10 cellular contexts compared by ENCODE assay signal in the genomic region with DNA sequence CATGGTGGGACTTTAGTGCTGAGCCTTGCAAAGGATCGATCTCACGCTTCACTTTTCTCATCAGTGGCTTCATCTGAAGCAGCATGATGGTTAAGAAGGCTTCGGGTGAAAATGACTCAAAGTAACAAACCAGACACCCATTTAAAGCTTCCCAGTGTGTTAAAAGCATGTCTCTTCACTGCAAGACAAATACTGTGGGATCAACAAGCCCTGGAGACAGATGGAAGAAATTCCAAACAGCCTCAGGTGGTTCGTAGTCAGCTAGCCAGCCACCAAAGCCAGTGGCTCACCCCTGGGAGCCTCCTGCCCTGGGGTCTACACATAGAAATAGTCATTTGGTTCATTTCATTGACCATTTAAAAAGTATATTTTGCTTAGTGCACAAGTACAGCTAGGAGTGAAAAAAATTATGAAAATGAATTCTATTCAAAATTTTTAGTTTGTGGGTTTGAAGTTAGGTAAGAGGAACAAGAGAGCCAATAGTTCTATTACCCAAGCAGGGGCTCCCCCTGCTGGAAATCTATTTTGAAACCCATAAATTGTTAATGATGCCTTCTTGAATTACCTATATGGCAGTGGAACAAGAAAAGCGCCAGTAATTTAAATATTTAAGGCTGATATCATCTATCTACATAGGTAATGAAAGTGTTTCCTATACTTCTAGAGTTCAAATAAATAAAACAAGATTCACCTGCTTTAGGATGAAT. TPM values are rescaled to one million over a fixed set of nuclear protein-coding genes. Genes with fewer than 3 reads are reported as not detected.
DNase-seq lines count a peak whose midpoint lies in the region; ATAC-seq and TF ChIP-seq lines count a peak whose summit lies in the region.
"Had no signal": no experiment of that assay in that cellular context is flagged by ENCODE, and none has a peak within 500 bp of the region (broad histone marks: within the 10 kb centered on the region; RNA-seq: fewer than 3 reads in every experiment).

No MANE protein-coding gene starts in this region.

- TF ChIP-seq CTCF in AG04450 (IDR thresholded peaks at IDR 0.05; ENCODE audit: low read depth, low read length) (peak; percentile 39), GM23338 (conservative IDR thresholded peaks at IDR 0.05; ENCODE audit: low read depth in 2 of 2) (peak; percentile 52 to 85), hepatocyte (IDR thresholded peaks at IDR 0.05; ENCODE audit: poor library complexity) (peak; percentile 42)

- H3K4me2 ChIP-seq in GM23338 (no peak overlapping the region), hepatocyte (no peak overlapping the region)

- H3K4me3 Mint-ChIP-seq in GM23338: no peak overlapping the region

- H4K20me1 ChIP-seq in GM23338 (replicated peaks; ENCODE audit: insufficient read depth): no peaks in the 10 kb centered on the region
- H4K20me1 ChIP-seq in hepatocyte (ENCODE audit: insufficient read depth, poor library complexity, severe bottlenecking): no peaks in the 10 kb centered on the region

- H3K36me3 ChIP-seq in GM23338 (ENCODE audit: insufficient read depth) (no peaks in the 10 kb centered on the region), hepatocyte (replicated peaks; ENCODE audit: insufficient read depth, low read depth) (no peaks in the 10 kb centered on the region)

- no peaks in the 10 kb centered on the region for H3F3A ChIP-seq in GM23338 (replicated peaks; ENCODE audit: low read depth)

- H3K9me3 ChIP-seq in AG04450 (ENCODE audit: control insufficient read depth, insufficient read depth, low read length) (no peaks in the 10 kb centered on the region), hepatocyte (ENCODE audit: low read depth) (no peaks in the 10 kb centered on the region)

- CTCF ChIA-PET in AG04450 (lab: Charles Lee): interaction anchor here (0.5 to 1.0 kb wide), 5 partner anchors 19 to 1909 kb away, joined by 3 to 6 read pairs (median 3); no protein-coding TSS in a partner anchor

- H3K27ac ChIP-seq in AG04450 (ENCODE audit: low read depth, low read length) (no peak overlapping the region), GM23338 (ENCODE audit: low read depth) (no peak overlapping the region), hepatocyte (no peak overlapping the region)

- DNase-seq in AG04450 (ENCODE audit: low read depth, low spot score) (no peak), GM23338 (ENCODE audit: low spot score) (peak; percentile 72), SHP77 (lab: John Stamatoyannopoulos, UW) (peak; percentile 19 to 32), hepatocyte (ENCODE audit: low spot score) (no peak), NK-92 (lab: John Stamatoyannopoulos, UW; ENCODE audit: unreplicated experiment) (no peak)
- DNase-seq in stimulated activated naive CD4-positive, alpha-beta T cell (lab: John Stamatoyannopoulos, UW): no peak
- DNase-seq: activated naive CD4-positive, alpha-beta T cell had no signal

- H3K27me3 Mint-ChIP-seq in GM23338 (ENCODE audit: insufficient read depth, low read depth, poor library complexity): peaks cover 2% of the 10 kb centered on the region

- POLR2A ChIA-PET in AG04450 (lab: Yijun Ruan, JAX): interaction anchor here (0.6 kb wide), 1 partner anchor 1224 kb away, joined by 4 read pairs; no protein-coding TSS in a partner anchor

- H3K9me3 Mint-ChIP-seq in GM23338: no peaks in the 10 kb centered on the region

- H3K27me3 ChIP-seq in AG04450 (ENCODE audit: control insufficient read depth, insufficient read depth, low read length) (peaks cover 3% of the 10 kb centered on the region), GM23338 (ENCODE audit: insufficient read depth) (no peaks in the 10 kb centered on the region), hepatocyte (no peaks in the 10 kb centered on the region)

- no peaks in the 10 kb centered on the region for H3K79me2 ChIP-seq in GM23338 (replicated peaks; ENCODE audit: insufficient read depth)
- no peaks in the 10 kb centered on the region for H3K79me2 ChIP-seq in hepatocyte

- no peaks in the 10 kb centered on the region for H3K4me1 Mint-ChIP-seq in GM23338

- H2AFZ ChIP-seq in GM23338 (no peak overlapping the region; the same call in 1 of the 2 replicates), hepatocyte (no peak overlapping the region)

- ATAC-seq in GM23338 (peak; percentile 49), HG03280 (IDR thresholded peaks at IDR 0.05; ENCODE audit: unreplicated experiment) (no peak), HG03469 (IDR thresholded peaks at IDR 0.05; ENCODE audit: unreplicated experiment) (no peak)
- ATAC-seq: left lobe of liver had no signal

- no peak overlapping the region for H3K4me3 ChIP-seq in AG04450 (ENCODE audit: low read depth, low read length)
- no peak overlapping the region for H3K4me3 ChIP-seq in GM23338
- H3K4me3 ChIP-seq in hepatocyte: no peak overlapping the region

- no peaks in the 10 kb centered on the region for H3K36me3 Mint-ChIP-seq in GM23338 (ENCODE audit: low read depth)

- H3K4me1 ChIP-seq in GM23338 (ENCODE audit: insufficient read depth) (no peaks in the 10 kb centered on the region), hepatocyte (ENCODE audit: insufficient read depth) (no peaks in the 10 kb centered on the region)

- 68% methylated on average over 5 of the region's 5 CpGs for whole genome bisulfite sequencing in hepatocyte (ENCODE audit: low lambda C conversion rate, missing lambda C conversion rate)

- H3K27ac Mint-ChIP-seq in GM23338: no peak overlapping the region

- H3K9me2 ChIP-seq in GM23338 (ENCODE audit: insufficient read depth) (no peaks in the 10 kb centered on the region), hepatocyte (replicated peaks; ENCODE audit: insufficient read depth) (no peaks in the 10 kb centered on the region)

TF ChIP-seq in GM23338, 12 proteins besides CTCF, POLR2A, EP300 and RAD21 (continues in another document):
- no peak for TF ChIP-seq NANOG (IDR thresholded peaks at IDR 0.05; ENCODE audit: borderline replicate concordance)
- TF ChIP-seq ETS1 (IDR thresholded peaks at IDR 0.05): no peak
- TF ChIP-seq, protein P1, sequence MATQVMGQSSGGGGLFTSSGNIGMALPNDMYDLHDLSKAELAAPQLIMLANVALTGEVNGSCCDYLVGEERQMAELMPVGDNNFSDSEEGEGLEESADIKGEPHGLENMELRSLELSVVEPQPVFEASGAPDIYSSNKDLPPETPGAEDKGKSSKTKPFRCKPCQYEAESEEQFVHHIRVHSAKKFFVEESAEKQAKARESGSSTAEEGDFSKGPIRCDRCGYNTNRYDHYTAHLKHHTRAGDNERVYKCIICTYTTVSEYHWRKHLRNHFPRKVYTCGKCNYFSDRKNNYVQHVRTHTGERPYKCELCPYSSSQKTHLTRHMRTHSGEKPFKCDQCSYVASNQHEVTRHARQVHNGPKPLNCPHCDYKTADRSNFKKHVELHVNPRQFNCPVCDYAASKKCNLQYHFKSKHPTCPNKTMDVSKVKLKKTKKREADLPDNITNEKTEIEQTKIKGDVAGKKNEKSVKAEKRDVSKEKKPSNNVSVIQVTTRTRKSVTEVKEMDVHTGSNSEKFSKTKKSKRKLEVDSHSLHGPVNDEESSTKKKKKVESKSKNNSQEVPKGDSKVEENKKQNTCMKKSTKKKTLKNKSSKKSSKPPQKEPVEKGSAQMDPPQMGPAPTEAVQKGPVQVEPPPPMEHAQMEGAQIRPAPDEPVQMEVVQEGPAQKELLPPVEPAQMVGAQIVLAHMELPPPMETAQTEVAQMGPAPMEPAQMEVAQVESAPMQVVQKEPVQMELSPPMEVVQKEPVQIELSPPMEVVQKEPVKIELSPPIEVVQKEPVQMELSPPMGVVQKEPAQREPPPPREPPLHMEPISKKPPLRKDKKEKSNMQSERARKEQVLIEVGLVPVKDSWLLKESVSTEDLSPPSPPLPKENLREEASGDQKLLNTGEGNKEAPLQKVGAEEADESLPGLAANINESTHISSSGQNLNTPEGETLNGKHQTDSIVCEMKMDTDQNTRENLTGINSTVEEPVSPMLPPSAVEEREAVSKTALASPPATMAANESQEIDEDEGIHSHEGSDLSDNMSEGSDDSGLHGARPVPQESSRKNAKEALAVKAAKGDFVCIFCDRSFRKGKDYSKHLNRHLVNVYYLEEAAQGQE (IDR thresholded peaks at IDR 0.05; ENCODE audit: unreplicated experiment): no peak

RNA-seq across cellular contexts. Expression of gene PMP22, which starts 51.6 kb away (rescaled TPM):
- polyA plus RNA-seq in AG04450 (2011; rRNA removed) (204 and 225 TPM in 2 replicates), GM23338 (2016; fragmentation: Nextera tagmentation; extraction: Ambion mirVana) (0.94 and 1.2 TPM in 2 replicates), hepatocyte (163 and 186 TPM in 2 replicates)
- polyA minus RNA-seq in AG04450 (2011; rRNA and poly(A)+ RNA removed): 274 and 352 TPM in 2 replicates
- 1.6 and 2.2 TPM in 2 replicates for total RNA-seq in GM23338 (2014; rRNA removed; shearing (Covaris generic))
- 111 and 113 TPM in 2 replicates for total RNA-seq in hepatocyte

Comparison
In these comparisons a context has a peak if more than half of its experiments do, and no peak if none do; other contexts are left out.
1. DNase-seq: peak in GM23338 (single experiment) and SHP77 (2 of 2); none in AG04450 (single experiment), hepatocyte (single experiment), stimulated activated naive CD4-positive, alpha-beta T cell (0 of 6) and NK-92 (single experiment).
2. RNA of gene PMP22, which starts 51.6 kb away (polyA plus RNA-seq): 204 to 225 TPM in AG04450 and 163 to 186 TPM in hepatocyte; 0.94 to 1.2 TPM in GM23338; every median in the first group is over 10 times any median in the second.
3. Peak in every context shown above with its lines, with median percentiles within 50 percentile points of each other: CTCF ChIP-seq.